ENCODE assay signal across 20 cellular contexts in genomic region chr6:21504790-21505189, GRCh38.
DNase-seq lines count a peak whose midpoint lies in the region; ATAC-seq and TF ChIP-seq lines count a peak whose summit lies in the region.
"Had no signal": no experiment of that assay in that cellular context is flagged by ENCODE, and none has a peak within 500 bp of the region (broad histone marks: within the 10 kb centered on the region; RNA-seq: fewer than 3 reads in every experiment).

No MANE protein-coding gene starts in this region.

- no peaks in the 10 kb centered on the region for H4K20me1 ChIP-seq in mammary epithelial cell (ENCODE audit: insufficient read depth, low read length)

- no peak overlapping the region for H3K9ac ChIP-seq in mammary epithelial cell (ENCODE audit: insufficient read depth, low read length)
- H3K9ac ChIP-seq: SK-N-SH had no signal

- H2AFZ ChIP-seq in mammary epithelial cell (ENCODE audit: low read depth, low read length), result no peak overlapping the region

- TF ChIP-seq CTCF in breast epithelium (IDR thresholded peaks at IDR 0.05), result no peak
- TF ChIP-seq CTCF in mammary epithelial cell (conservative IDR thresholded peaks at IDR 0.05 in 1 of 2, IDR thresholded peaks at IDR 0.05 in 1 of 2; ENCODE audit: extremely low read depth in 1 of 2, insufficient read depth in 1 of 2, low read depth in 1 of 2, low read length in 2 of 2), result no peak
- no peak for TF ChIP-seq CTCF in thyroid gland (IDR thresholded peaks at IDR 0.05)

- intact Hi-C loops in breast epithelium (cut with DNase I; ENCODE audit: low total_unique reads), result no loop called here
- intact Hi-C loops in mammary epithelial cell (cut with micrococcal nuclease), result no loop called here
- intact Hi-C loops in thyroid gland (cut with DNase I), result no loop called here

- BruUV-seq in mammary epithelial cell (replicated peaks; lab: Mats Ljungman, UMichigan), result no TSS peak

- no peak overlapping the region for H3K4me2 ChIP-seq in mammary epithelial cell (ENCODE audit: insufficient read depth, low read depth, low read length)
- H3K4me2 ChIP-seq: SK-N-SH had no signal

- 96% methylated on average over 6 of the region's 6 CpGs for WGBS in mammary epithelial cell (ENCODE audit: low coverage, missing lambda C conversion rate)
- 40 to 42% methylated on average over 6 of the region's 6 CpGs for WGBS in thyroid gland, 2 donors

- H3K36me3 ChIP-seq in breast epithelium (no peaks in the 10 kb centered on the region), mammary epithelial cell (ENCODE audit: insufficient read depth, low read length) (no peaks in the 10 kb centered on the region), thyroid gland (no peaks in the 10 kb centered on the region)
- H3K36me3 ChIP-seq: HAP-1, Peyer's patch had no signal

- no peak for ATAC-seq in GM21737 (IDR thresholded peaks at IDR 0.05; ENCODE audit: unreplicated experiment)

- no peaks in the 10 kb centered on the region for H3K9me3 ChIP-seq in breast epithelium
- H3K9me3 ChIP-seq in mammary epithelial cell (replicated peaks; ENCODE audit: insufficient read depth, low read length), result no peaks in the 10 kb centered on the region
- no peaks in the 10 kb centered on the region for H3K9me3 ChIP-seq in thyroid gland
- H3K9me3 ChIP-seq: Caco-2, HAP-1, Peyer's patch, SK-N-SH had no signal

- H3K27me3 ChIP-seq in breast epithelium (no peaks in the 10 kb centered on the region), mammary epithelial cell (ENCODE audit: insufficient read depth, low read length) (no peaks in the 10 kb centered on the region), thyroid gland (no peaks in the 10 kb centered on the region)
- H3K27me3 ChIP-seq: Peyer's patch had no signal

- DNase-seq in breast epithelium (ENCODE audit: low spot score in 2 of 2), result no peak
- DNase-seq in mammary epithelial cell, result no peak
- DNase-seq in NCI-H526 treated with DMSO at 0.1 percent for 48 hours (lab: John Stamatoyannopoulos, UW), result peak; percentile 69
- DNase-seq in fibroblast of peridontal ligament (ENCODE audit: extremely low read depth), result peak; percentile 29
- DNase-seq in thyroid gland, result peak; percentile 66 to 77
- DNase-seq in COR-L47 (lab: John Stamatoyannopoulos, UW), result no peak
- DNase-seq: ACHN, AML-193, Caco-2, DMS153, Kasumi-1, MM.1S, NCI-H1105 treated with DMSO at 0.1 percent for 48 hours, NCI-H1930, NCI-H345, Peyer's patch, SHP77, SK-N-SH had no signal

- no peaks in the 10 kb centered on the region for H3K79me2 ChIP-seq in mammary epithelial cell (ENCODE audit: insufficient read depth, low read length)

- H3K4me1 ChIP-seq in breast epithelium, result peaks cover 0 to 6% of the 10 kb centered on the region in 2 donors
- peaks cover 34% of the 10 kb centered on the region for H3K4me1 ChIP-seq in mammary epithelial cell (ENCODE audit: insufficient read depth, low read length)
- H3K4me1 ChIP-seq in thyroid gland, result peaks cover 0 to 14% of the 10 kb centered on the region in 2 donors
- H3K4me1 ChIP-seq: HAP-1 had no signal

- in situ Hi-C loops in mammary epithelial cell (cut with MboI; ENCODE audit: low sequenced_read_pairs in 2 of 2), result no loop called here

- CTCF ChIA-PET in mammary epithelial cell (lab: Charles Lee; ENCODE audit: low non-redundant PET), result no interaction called here

- dilution Hi-C loops in mammary epithelial cell (cut with HindIII; ENCODE audit: low sequenced_read_pairs), result no loop called here

- no peak overlapping the region for H3K4me3 ChIP-seq in breast epithelium
- no peak overlapping the region for H3K4me3 ChIP-seq in mammary epithelial cell (replicated peaks in 1 of 3; ENCODE audit: insufficient read depth in 1 of 3, low read depth in 2 of 3, low read length in 3 of 3)
- no peak overlapping the region for H3K4me3 ChIP-seq in thyroid gland (replicated peaks in 1 of 3)
- H3K4me3 ChIP-seq: HAP-1, Peyer's patch had no signal

- H3K27ac ChIP-seq in breast epithelium (peak overlapping the region; percentile 14 to 52), mammary epithelial cell (ENCODE audit: insufficient read depth, low read depth, low read length) (no peak overlapping the region), thyroid gland (no peak overlapping the region)
- H3K27ac ChIP-seq: Peyer's patch had no signal

- TF ChIP-seq POLR2A in breast epithelium (IDR thresholded peaks at IDR 0.05) (no peak), thyroid gland (IDR thresholded peaks at IDR 0.05) (no peak)

Comparison
In these comparisons a context has a peak if more than half of its experiments do, and no peak if none do; other contexts are left out.
1. H3K27ac ChIP-seq: peak in breast epithelium (2 of 2); none in mammary epithelial cell (single experiment) and thyroid gland (0 of 3).
2. DNase-seq: peak in NCI-H526 treated with DMSO at 0.1 percent for 48 hours (single experiment), fibroblast of peridontal ligament (single experiment) and thyroid gland (2 of 2); none in breast epithelium (0 of 2), mammary epithelial cell (single experiment) and COR-L47 (single experiment).